1 cellular context compared by ENCODE assay signal in genomic region chr2:46858697-46859080, GRCh38.
TF ChIP-seq lines count a peak whose summit lies in the region.

No MANE protein-coding gene starts in this region.

TF ChIP-seq in HCT116, 20 proteins besides CTCF, POLR2A, EP300 and RAD21 (continued from another document):
- no peak for TF ChIP-seq EZH2phosphoT487 (IDR thresholded peaks at IDR 0.05; ENCODE audit: borderline replicate concordance)
- no peak for TF ChIP-seq SRF (IDR thresholded peaks at IDR 0.05; ENCODE audit: low read depth)
- TF ChIP-seq ELF1 (IDR thresholded peaks at IDR 0.05; ENCODE audit: borderline replicate concordance, low read depth) = no peak
- TF ChIP-seq REST (IDR thresholded peaks at IDR 0.05; ENCODE audit: low read depth) = no peak
- no peak for TF ChIP-seq SIN3A (IDR thresholded peaks at IDR 0.05; ENCODE audit: low read depth)
- TF ChIP-seq ZBTB33 (IDR thresholded peaks at IDR 0.05; ENCODE audit: extremely low read depth, insufficient replicate concordance, low read length) = no peak
- no peak for TF ChIP-seq FOSL1 (IDR thresholded peaks at IDR 0.05; ENCODE audit: low read depth)
- no peak for TF ChIP-seq ZFX (IDR thresholded peaks at IDR 0.05)
- TF ChIP-seq SP1 (IDR thresholded peaks at IDR 0.05; ENCODE audit: low read depth) = no peak
